ENCODE assay signal across 8 cellular contexts in the genomic region with DNA sequence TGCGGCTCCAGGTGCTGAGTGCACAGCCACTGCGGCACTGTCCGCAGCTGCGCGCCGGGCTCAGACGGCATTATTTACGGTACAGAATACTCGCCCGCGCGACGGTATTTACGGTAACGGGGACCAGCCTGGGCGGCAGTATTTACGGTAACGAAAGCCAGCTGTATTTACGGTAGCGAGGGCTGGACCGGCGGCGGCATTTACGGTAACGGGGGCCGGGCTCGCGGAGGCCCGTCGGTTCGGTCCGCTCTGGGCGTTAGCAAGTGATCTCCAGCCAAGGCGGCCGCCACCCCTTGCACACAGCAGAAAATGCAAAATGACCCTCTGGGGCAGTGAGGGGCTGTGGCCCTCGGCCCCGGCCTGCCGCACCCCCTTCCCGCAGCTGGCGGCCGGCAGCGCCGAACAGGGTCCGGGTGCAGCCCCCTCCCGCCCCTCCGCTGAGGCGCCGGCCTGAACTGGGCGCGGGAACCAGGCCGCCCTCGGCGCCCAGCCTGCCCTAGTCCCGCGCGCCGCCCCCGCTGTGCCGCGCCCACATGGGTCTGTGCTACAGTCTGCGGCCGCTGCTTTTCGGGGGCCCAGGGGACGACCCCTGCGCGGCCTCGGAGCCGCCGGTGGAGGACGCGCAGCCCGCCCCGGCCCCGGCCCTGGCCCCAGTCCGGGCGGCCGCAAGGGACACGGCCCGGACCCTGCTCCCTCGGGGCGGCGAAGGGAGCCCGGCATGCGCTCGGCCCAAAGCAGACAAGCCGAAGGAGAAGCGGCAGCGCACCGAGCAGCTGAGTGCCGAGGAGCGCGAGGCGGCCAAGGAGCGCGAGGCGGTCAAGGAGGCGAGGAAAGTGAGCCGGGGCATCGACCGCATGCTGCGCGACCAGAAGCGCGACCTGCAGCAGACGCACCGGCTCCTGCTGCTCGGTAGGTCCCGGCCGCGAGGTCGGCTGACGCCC. TPM values are rescaled to one million over a fixed set of nuclear protein-coding genes. Genes with fewer than 3 reads are reported as not detected.
DNase-seq lines count a peak whose midpoint lies in the region; ATAC-seq, FAIRE-seq and TF ChIP-seq lines count a peak whose summit lies in the region.

A gene (plus strand): TSS at position 234 of the 941 bp plus-strand sequence. CDS start 300 bp downstream, at position 534.

- H3K9me3 Mint-ChIP-seq in activated naive CD4-positive, alpha-beta T cell treated with anti-CD3 and anti-CD28 coated beads, Interleukin-2, amount 50 U/mL, for 72 hours: no peaks in the 10 kb centered on the region
- peaks cover 7% of the 10 kb centered on the region for H3K9me3 Mint-ChIP-seq in glutamatergic neuron (ENCODE audit: unreplicated experiment)

- whole genome bisulfite sequencing in thymus: 1% methylated on average over 112 of the region's 112 CpGs

- no peaks in the 10 kb centered on the region for H4K20me1 ChIP-seq in OCI-LY7 (ENCODE audit: insufficient read depth, low read length)

- no peaks in the 10 kb centered on the region for H3K79me2 ChIP-seq in OCI-LY7 (ENCODE audit: insufficient read depth, low read depth, low read length)

- no peak for FAIRE-seq in HTR-8/SVneo (lab: Jason Lieb, UNC)

- H3K27ac ChIP-seq in A673 (ENCODE audit: low read depth, low read length, poor library complexity, severe bottlenecking) (no peak within 1 kb of the TSS), OCI-LY7 (ENCODE audit: low read depth, low read length, poor library complexity, severe bottlenecking) (no peak within 1 kb of the TSS), thymus (ENCODE audit: low read depth) (peak within 1 kb of the TSS; percentile 36)

- H3K9me3 ChIP-seq in A673 (ENCODE audit: low read depth, low read length, poor library complexity, severe bottlenecking): no peaks in the 10 kb centered on the region
- H3K9me3 ChIP-seq in OCI-LY7 (ENCODE audit: low read length): no peaks in the 10 kb centered on the region
- H3K9me3 ChIP-seq in thymus (ENCODE audit: control insufficient read depth): no peaks in the 10 kb centered on the region

- peak within 1 kb of the TSS; percentile 53 for H3K4me2 ChIP-seq in OCI-LY7 (ENCODE audit: low read length)

- peak within 1 kb of the TSS; percentile 42 for H3K4me3 ChIP-seq in A673 (ENCODE audit: low read depth, low read length, poor library complexity, severe bottlenecking)
- peak within 1 kb of the TSS; percentile 42 for H3K4me3 ChIP-seq in OCI-LY7 (ENCODE audit: low read depth, low read length, poor library complexity, severe bottlenecking)
- H3K4me3 ChIP-seq in thymus (ENCODE audit: low read length): peak within 1 kb of the TSS; percentile 47

- no peak within 1 kb of the TSS for H3K27ac Mint-ChIP-seq in activated naive CD4-positive, alpha-beta T cell treated with anti-CD3 and anti-CD28 coated beads, Interleukin-2, amount 50 U/mL, for 72 hours
- H3K27ac Mint-ChIP-seq in glutamatergic neuron (ENCODE audit: unreplicated experiment): peak within 1 kb of the TSS; percentile 89

- TF ChIP-seq CTCF in A673 (conservative IDR thresholded peaks at IDR 0.05; ENCODE audit: low read depth, low read length): no peak
- no peak for TF ChIP-seq CTCF in OCI-LY7 (conservative IDR thresholded peaks at IDR 0.05; ENCODE audit: low read length)
- no peak for TF ChIP-seq CTCF in glutamatergic neuron (IDR thresholded peaks at IDR 0.05; ENCODE audit: partially characterized antibody, unreplicated experiment)

- H3K4me1 Mint-ChIP-seq in glutamatergic neuron (ENCODE audit: low read depth, unreplicated experiment): peaks cover 4% of the 10 kb centered on the region

- H3K4me1 ChIP-seq in A673 (ENCODE audit: insufficient read depth, low read length, poor library complexity, severe bottlenecking) (peaks cover 9% of the 10 kb centered on the region), OCI-LY7 (ENCODE audit: insufficient read depth, low read length, poor library complexity, severe bottlenecking) (peaks cover 4% of the 10 kb centered on the region), thymus (ENCODE audit: control insufficient read depth, insufficient read depth, low read length) (peaks cover 11% of the 10 kb centered on the region)

- peaks cover 56% of the 10 kb centered on the region for H3K27me3 ChIP-seq in A673 (replicated peaks; ENCODE audit: insufficient read depth, low read depth, low read length, poor library complexity)
- peaks cover 18% of the 10 kb centered on the region for H3K27me3 ChIP-seq in thymus (ENCODE audit: control insufficient read depth, insufficient read depth)

- intact Hi-C loops in A673 (cut with micrococcal nuclease; ENCODE audit: unreplicated experiment) (no loop called here), OCI-LY7 (cut with micrococcal nuclease; ENCODE audit: unreplicated experiment) (no loop called here)

- no peaks in the 10 kb centered on the region for H3K9me2 ChIP-seq in OCI-LY7 (ENCODE audit: insufficient read depth, low read length)

- H3K36me3 ChIP-seq in A673 (ENCODE audit: insufficient read depth, low read length, poor library complexity, severe bottlenecking) (no peaks in the 10 kb centered on the region), OCI-LY7 (ENCODE audit: insufficient read depth, low read length) (no peaks in the 10 kb centered on the region), thymus (ENCODE audit: control insufficient read depth, insufficient read depth) (no peaks in the 10 kb centered on the region)

- peak within 1 kb of the TSS; percentile 36; the same call in 1 of the 2 replicates for H2AFZ ChIP-seq in OCI-LY7 (ENCODE audit: low read length)

- no TSS peak for BruUV-seq in A673 (replicated peaks; lab: Mats Ljungman, UMichigan)
- no TSS peak for BruUV-seq in OCI-LY7 (replicated peaks; lab: Mats Ljungman, UMichigan)

- peak; percentile 63 for ATAC-seq in GM18873 (IDR thresholded peaks at IDR 0.05; ENCODE audit: low FRiP score, unreplicated experiment)
- peak; percentile 46 to 94 for ATAC-seq in activated naive CD4-positive, alpha-beta T cell treated with anti-CD3 and anti-CD28 coated beads, Interleukin-2, amount 50 U/mL, for 72 hours

- POLR2A ChIA-PET in A673 (lab: Charles Lee; ENCODE audit: low non-redundant PET): no interaction called here
- POLR2A ChIA-PET in OCI-LY7 (lab: Charles Lee): interaction anchor here (0.8 to 1.0 kb wide), 2 partner anchors 23 to 323 kb away, joined by 3 read pairs; no protein-coding TSS in a partner anchor

- H3K4me3 Mint-ChIP-seq in glutamatergic neuron (ENCODE audit: unreplicated experiment): peak within 1 kb of the TSS; percentile 86

- CTCF ChIA-PET in A673 (lab: Charles Lee): no interaction called here
- CTCF ChIA-PET in OCI-LY7 (lab: Charles Lee; ENCODE audit: unreplicated experiment): no interaction called here

- peak; percentile 80 for DNase-seq in A673 (ENCODE audit: low spot score)
- DNase-seq in HTR-8/SVneo (ENCODE audit: insufficient read length, low spot score): peak; percentile 52
- peak; percentile 41 for DNase-seq in OCI-LY7 (ENCODE audit: low spot score)
- DNase-seq in activated naive CD4-positive, alpha-beta T cell treated with anti-CD3 and anti-CD28 coated beads, Interleukin-2, amount 50 U/mL, for 72 hours (ENCODE audit: low spot score in 2 of 2): peak in 1 of 2 donors; percentile 67
- DNase-seq in glutamatergic neuron: peak; percentile 87
- DNase-seq in non-pigmented ciliary epithelial cell (ENCODE audit: low read depth): peak; percentile 51

- H3K27me3 Mint-ChIP-seq in glutamatergic neuron (ENCODE audit: unreplicated experiment): peaks cover 8% of the 10 kb centered on the region

- peaks cover 0 to 15% of the 10 kb centered on the region in 2 donors for H3K36me3 Mint-ChIP-seq in activated naive CD4-positive, alpha-beta T cell treated with anti-CD3 and anti-CD28 coated beads, Interleukin-2, amount 50 U/mL, for 72 hours
- H3K36me3 Mint-ChIP-seq in glutamatergic neuron (ENCODE audit: unreplicated experiment): peaks cover 10% of the 10 kb centered on the region

RNA-seq across cellular contexts. Expression of the gene that starts here (rescaled TPM):
- total RNA-seq in A673 (2021): 0.06 and 0.15 TPM in 2 replicates
- 0.03 TPM in 2 replicates for total RNA-seq in OCI-LY7 (2014; rRNA removed; shearing (Covaris generic))
- total RNA-seq in OCI-LY7 (2022): 0.25 and 0.28 TPM in 2 replicates
- total RNA-seq in activated naive CD4-positive, alpha-beta T cell treated with anti-CD3 and anti-CD28 coated beads, Interleukin-2, amount 50 U/mL, for 72 hours: under 1 TPM; 0.20 to 0.53 TPM
- 52.5 TPM for total RNA-seq in glutamatergic neuron (ENCODE audit: unreplicated experiment)
- polyA plus RNA-seq in thymus: 7.5 TPM

Comparison
In these comparisons a context has a peak if more than half of its experiments do, and no peak if none do; other contexts are left out.
1. RNA of the gene that starts here (total RNA-seq): 52.5 TPM in glutamatergic neuron (single experiment); 0.20 to 0.53 TPM in activated naive CD4-positive, alpha-beta T cell treated with anti-CD3 and anti-CD28 coated beads, Interleukin-2, amount 50 U/mL, for 72 hours, 0.03 to 0.28 TPM in OCI-LY7 and 0.06 to 0.15 TPM in A673; every median in the first group is over 10 times any median in the second.
2. Peak in DNase-seq and H3K4me3 ChIP-seq in A673; RNA of the gene not detected or under 1 TPM.
3. Peak in DNase-seq, H3K4me3 ChIP-seq and H3K4me2 ChIP-seq in OCI-LY7; RNA of the gene not detected or under 1 TPM.
4. Peak in ATAC-seq in activated naive CD4-positive, alpha-beta T cell treated with anti-CD3 and anti-CD28 coated beads, Interleukin-2, amount 50 U/mL, for 72 hours; RNA of the gene not detected or under 1 TPM.
5. Peak in every context shown above with its lines, with median percentiles within 50 percentile points of each other: H3K4me3 ChIP-seq.